In the genomic region with DNA sequence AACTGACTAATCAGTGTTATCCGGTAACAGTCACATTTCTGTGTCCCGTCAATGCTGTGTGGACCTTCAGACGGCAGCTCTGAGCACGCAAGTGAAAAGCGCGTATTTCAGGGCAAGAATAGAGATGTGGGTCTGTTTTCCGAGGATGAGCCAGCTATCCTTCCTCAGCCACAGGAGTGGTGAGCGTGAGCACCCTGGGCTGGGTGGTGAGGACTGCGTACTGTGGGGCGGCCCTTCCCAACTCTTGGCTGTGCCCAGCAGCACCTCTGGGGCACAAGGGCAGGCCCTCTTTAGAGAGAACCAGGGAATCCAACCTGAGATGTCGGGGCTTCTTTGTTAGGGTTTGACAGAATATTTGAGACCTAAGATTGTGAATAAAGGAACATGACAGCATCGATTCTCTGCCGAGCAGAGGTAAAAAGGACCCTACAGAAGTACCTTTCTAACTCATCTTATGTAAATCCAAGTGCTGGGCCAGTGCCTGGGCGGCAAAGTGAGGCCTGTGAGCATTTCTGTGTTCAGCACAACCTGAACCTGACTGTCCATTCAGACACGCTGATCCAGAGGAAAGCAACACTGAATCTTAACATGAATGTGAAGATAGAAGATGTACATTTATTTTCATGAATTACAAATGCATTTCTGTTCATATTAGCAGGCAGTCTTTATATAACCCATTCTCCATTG, we compare ENCODE assay signal across 1 cellular context.
A peak's percentile ranks its signal among the peaks of the same experiment; 100 is the strongest.
TF ChIP-seq lines count a peak whose summit lies in the region.

No MANE protein-coding gene starts in this region.

TF ChIP-seq in K562, 482 proteins besides CTCF, POLR2A, EP300 and RAD21:
- TF ChIP-seq, protein P1, sequence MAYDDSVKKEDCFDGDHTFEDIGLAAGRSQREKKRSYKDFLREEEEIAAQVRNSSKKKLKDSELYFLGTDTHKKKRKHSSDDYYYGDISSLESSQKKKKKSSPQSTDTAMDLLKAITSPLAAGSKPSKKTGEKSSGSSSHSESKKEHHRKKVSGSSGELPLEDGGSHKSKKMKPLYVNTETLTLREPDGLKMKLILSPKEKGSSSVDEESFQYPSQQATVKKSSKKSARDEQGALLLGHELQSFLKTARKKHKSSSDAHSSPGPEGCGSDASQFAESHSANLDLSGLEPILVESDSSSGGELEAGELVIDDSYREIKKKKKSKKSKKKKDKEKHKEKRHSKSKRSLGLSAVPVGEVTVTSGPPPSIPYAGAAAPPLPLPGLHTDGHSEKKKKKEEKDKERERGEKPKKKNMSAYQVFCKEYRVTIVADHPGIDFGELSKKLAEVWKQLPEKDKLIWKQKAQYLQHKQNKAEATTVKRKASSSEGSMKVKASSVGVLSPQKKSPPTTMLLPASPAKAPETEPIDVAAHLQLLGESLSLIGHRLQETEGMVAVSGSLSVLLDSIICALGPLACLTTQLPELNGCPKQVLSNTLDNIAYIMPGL (CRISPR knock-in tag; IDR thresholded peaks at IDR 0.05) = 0 out of 2 replicates have a peak, but pooled peaks have one; percentile 51
- no peak for TF ChIP-seq SAFB2 (IDR thresholded peaks at IDR 0.05; ENCODE audit: borderline replicate concordance, low read depth, low read length, severe bottlenecking)
